11 cellular contexts compared by ENCODE assay signal in the genomic region with DNA sequence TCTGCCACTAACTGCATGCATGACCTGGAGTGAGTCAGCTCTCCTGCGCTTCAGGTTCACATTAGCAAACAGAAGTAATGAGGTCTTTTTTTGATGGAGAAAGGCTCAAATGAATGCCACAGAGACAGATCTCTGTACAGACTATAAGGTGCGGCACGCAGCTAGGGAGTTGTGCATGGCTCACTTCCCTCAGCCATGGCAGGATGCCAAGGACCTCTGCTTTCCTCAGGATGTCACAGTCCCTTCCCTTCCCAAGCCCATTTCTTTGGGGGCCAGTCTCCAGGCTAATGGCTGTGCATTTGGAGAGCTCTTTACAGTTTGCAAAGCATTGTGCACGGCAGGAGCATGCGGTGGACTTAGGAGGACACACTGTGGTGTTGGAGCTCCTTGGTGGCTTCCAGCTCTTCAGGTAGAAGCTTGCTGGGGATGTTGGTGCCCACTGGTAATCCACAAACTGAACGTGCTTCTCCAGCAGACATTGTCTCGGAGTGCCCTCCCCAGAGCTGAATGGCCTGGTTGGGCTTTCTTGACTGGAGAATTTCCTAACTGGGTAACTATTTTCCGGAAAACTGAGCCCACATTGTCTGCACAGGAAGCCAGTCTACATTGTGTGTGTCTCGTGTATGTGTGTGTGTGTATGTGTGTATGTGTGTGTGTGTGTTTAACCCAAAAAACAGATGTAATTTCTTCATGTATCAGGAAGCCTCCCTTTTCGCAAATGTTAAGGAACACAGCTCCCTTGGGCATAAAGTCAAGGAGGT.
DNase-seq lines count a peak whose midpoint lies in the region; ATAC-seq, FAIRE-seq and TF ChIP-seq lines count a peak whose summit lies in the region.
"Had no signal": no experiment of that assay in that cellular context is flagged by ENCODE, and none has a peak within 500 bp of the region (broad histone marks: within the 10 kb centered on the region; RNA-seq: fewer than 3 reads in every experiment).

No MANE protein-coding gene starts in this region.

- H3K27me3 Mint-ChIP-seq in astrocyte (ENCODE audit: low read depth, unreplicated experiment) = peaks cover 53% of the 10 kb centered on the region

- peaks cover 5% of the 10 kb centered on the region for H3K36me3 Mint-ChIP-seq in astrocyte (ENCODE audit: low read depth, unreplicated experiment)
- H3K36me3 Mint-ChIP-seq: activated naive CD8-positive, alpha-beta T cell had no signal

- H3K4me3 ChIP-seq in astrocyte (ENCODE audit: insufficient read depth, low read depth, low read length) = no peak overlapping the region
- H3K4me3 ChIP-seq in trophoblast cell (ENCODE audit: low read depth, low read length) = no peak overlapping the region

- H3K9me3 ChIP-seq in astrocyte (ENCODE audit: insufficient read depth, low read depth, low read length) (no peaks in the 10 kb centered on the region), trophoblast cell (ENCODE audit: insufficient read depth, low read depth, low read length) (no peaks in the 10 kb centered on the region)

- H2AFZ ChIP-seq in astrocyte (ENCODE audit: low read depth, low read length) (no peak overlapping the region), trophoblast cell (ENCODE audit: insufficient read depth, low read length, poor library complexity) (no peak overlapping the region)

- peak; percentile 68 for FAIRE-seq in astrocyte (lab: Jason Lieb, UNC)
- peak; percentile 61 for FAIRE-seq in urothelium cell line (lab: Jason Lieb, UNC)

- H3K27me3 ChIP-seq in astrocyte (ENCODE audit: insufficient read depth, low read length) (peaks cover 13% of the 10 kb centered on the region), trophoblast cell (ENCODE audit: insufficient read depth, low read length) (no peaks in the 10 kb centered on the region)

- H3K4me1 ChIP-seq in astrocyte (ENCODE audit: insufficient read depth, low read length) (peaks cover 44% of the 10 kb centered on the region), trophoblast cell (ENCODE audit: control insufficient read depth in 1 of 2, insufficient read depth in 2 of 2, low read length in 2 of 2) (peaks cover 22 to 24% of the 10 kb centered on the region in 2 experiments)

- H3K4ac ChIP-seq in trophoblast cell (ENCODE audit: low read depth, low read length) = no peak overlapping the region

- H2BK12ac ChIP-seq in trophoblast cell (ENCODE audit: low read length) = no peak overlapping the region

- no peak overlapping the region for H3K14ac ChIP-seq in trophoblast cell (ENCODE audit: low read length)

- no peak overlapping the region for H2AK5ac ChIP-seq in trophoblast cell (ENCODE audit: low read length)

- no peak for TF ChIP-seq CTCF in astrocyte (IDR thresholded peaks at IDR 0.05; ENCODE audit: insufficient read depth, low read depth, low read length)

- H3K4me3 Mint-ChIP-seq in astrocyte (ENCODE audit: unreplicated experiment) = no peak overlapping the region
- H3K4me3 Mint-ChIP-seq: activated naive CD8-positive, alpha-beta T cell had no signal

- H3K18ac ChIP-seq in trophoblast cell (ENCODE audit: low read length) = no peak overlapping the region

- no peak overlapping the region for H3K27ac Mint-ChIP-seq in astrocyte (ENCODE audit: unreplicated experiment)
- H3K27ac Mint-ChIP-seq: activated naive CD8-positive, alpha-beta T cell had no signal

- no peak overlapping the region for H3K9ac ChIP-seq in astrocyte (ENCODE audit: low read length)
- H3K9ac ChIP-seq in trophoblast cell (ENCODE audit: low read length) = no peak overlapping the region

- H4K8ac ChIP-seq in trophoblast cell (ENCODE audit: low read depth, low read length) = no peak overlapping the region

- peaks cover 46% of the 10 kb centered on the region for H3K4me1 Mint-ChIP-seq in astrocyte (ENCODE audit: low read depth, unreplicated experiment)

- peaks cover 5% of the 10 kb centered on the region for H3K79me1 ChIP-seq in trophoblast cell (ENCODE audit: low read length)

- DNase-seq in Right ventricle myocardium inferior (ENCODE audit: missing footprints) = no peak
- DNase-seq in cardiac septum (ENCODE audit: low spot score) = no peak
- no peak for DNase-seq in astrocyte (ENCODE audit: low read depth)
- peak; percentile 14 for DNase-seq in iris pigment epithelial cell (ENCODE audit: low read depth)
- DNase-seq in urothelium cell line (ENCODE audit: low spot score) = no peak
- no peak for DNase-seq in trophoblast cell
- DNase-seq in DMS153 treated with DMSO at 0.1 percent for 48 hours (lab: John Stamatoyannopoulos, UW; ENCODE audit: unreplicated experiment) = no peak
- DNase-seq: activated CD4-positive, alpha-beta T cell treated with anti-CD3 and anti-CD28 coated beads, Interleukin-2, amount 50 U/mL, for 4 hours; AML-193 had no signal

- intact Hi-C loops in Right ventricle myocardium inferior (cut with DNase I) = loop anchor here (5.0 kb wide), 1 partner anchor 173 kb away; a partner anchor contains a TSS
- intact Hi-C loops in cardiac septum (cut with DNase I) = loop anchor here (5.0 kb wide), 3 partner anchors 52 to 202 kb away; no protein-coding TSS in a partner anchor

- H3K9me3 Mint-ChIP-seq in astrocyte (ENCODE audit: unreplicated experiment) = peaks cover 6% of the 10 kb centered on the region

- no peak overlapping the region for H3K27ac ChIP-seq in astrocyte (ENCODE audit: low read depth, low read length)
- H3K27ac ChIP-seq in trophoblast cell (ENCODE audit: low read depth, low read length) = no peak overlapping the region

- no peak overlapping the region for H2BK5ac ChIP-seq in trophoblast cell (ENCODE audit: low read depth, low read length, poor library complexity)

- no peaks in the 10 kb centered on the region for H3K36me3 ChIP-seq in astrocyte (ENCODE audit: insufficient read depth, low read length)
- H3K36me3 ChIP-seq in trophoblast cell (ENCODE audit: control insufficient read depth in 1 of 2, insufficient read depth in 2 of 2, low read length in 2 of 2) = no peaks in the 10 kb centered on the region

- H3K4me2 ChIP-seq in astrocyte (ENCODE audit: low read length) (no peak overlapping the region), trophoblast cell (ENCODE audit: low read length) (no peak overlapping the region)

- WGBS in trophoblast cell (ENCODE audit: extremely low coverage, insufficient coverage, insufficient read length) = no CpG with 5 or more reads among the region's 10 CpGs

- H4K12ac ChIP-seq in trophoblast cell (ENCODE audit: low read depth, low read length) = no peak overlapping the region

- peak; percentile 29 for ATAC-seq in Right ventricle myocardium inferior
- no peak for ATAC-seq in GM18520 (IDR thresholded peaks at IDR 0.05; ENCODE audit: unreplicated experiment)

- no peak overlapping the region for H3K23ac ChIP-seq in trophoblast cell (ENCODE audit: low read length)

- peaks cover 6% of the 10 kb centered on the region for H4K20me1 ChIP-seq in astrocyte (ENCODE audit: insufficient read depth, low read length)

- no peaks in the 10 kb centered on the region for H3K79me2 ChIP-seq in astrocyte (ENCODE audit: insufficient read depth, low read length)
- no peaks in the 10 kb centered on the region for H3K79me2 ChIP-seq in trophoblast cell (ENCODE audit: control insufficient read depth, insufficient read depth, low read length, poor library complexity)

- no peak overlapping the region for H2BK120ac ChIP-seq in trophoblast cell (ENCODE audit: insufficient read depth, low read length, poor library complexity)

- H4K91ac ChIP-seq in trophoblast cell (ENCODE audit: low read depth, low read length) = no peak overlapping the region
